In the genomic region with DNA sequence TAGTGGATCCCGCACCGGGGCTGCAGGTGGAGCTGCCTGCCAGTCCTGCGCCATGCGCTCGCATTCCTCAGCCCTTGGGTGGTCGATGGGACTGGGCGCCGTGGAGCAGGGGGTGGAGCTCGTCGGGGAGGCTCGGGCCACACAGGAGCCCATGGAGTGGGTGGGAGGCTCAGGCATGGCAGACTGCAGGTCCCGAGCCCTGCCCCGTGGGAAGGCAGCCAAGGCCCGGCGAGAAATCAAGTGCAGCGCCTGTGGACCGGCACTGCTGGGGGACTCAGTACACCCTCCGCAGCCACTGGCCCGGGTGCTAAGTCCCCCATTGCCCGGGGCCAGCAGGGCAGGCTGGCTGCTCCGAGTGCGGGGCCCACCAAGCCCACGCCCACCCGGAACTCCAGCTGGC, we compare ENCODE assay signal across 2 cellular contexts.
A peak's percentile ranks its signal among the peaks of the same experiment; 100 is the strongest.
DNase-seq lines count a peak whose midpoint lies in the region; FAIRE-seq and TF ChIP-seq lines count a peak whose summit lies in the region.
"Not testable (repeated sequence)": the region's sequence is repeated elsewhere in the genome, so short reads cannot be mapped to it uniquely, and the experiment has no call there.

No MANE protein-coding gene starts in this region.

- not testable (repeated sequence) for TF ChIP-seq RAD21 in H1 (IDR thresholded peaks at IDR 0.05 in 1 of 2, conservative IDR thresholded peaks at IDR 0.05 in 1 of 2; ENCODE audit: low read depth in 2 of 2, low read length in 2 of 2)

- H3K18ac ChIP-seq in H1 (ENCODE audit: extremely low read depth, low read length) = not testable (repeated sequence)

- not testable (repeated sequence) for TF ChIP-seq CTCF in H1 (IDR thresholded peaks at IDR 0.05; ENCODE audit: control extremely low read depth in 1 of 3, insufficient read depth in 1 of 3, low read depth in 1 of 3, low read length in 3 of 3)

- not testable (repeated sequence) for H4K20me1 ChIP-seq in H1 (replicated peaks in 1 of 2; ENCODE audit: control insufficient read depth in 1 of 2, insufficient read depth in 2 of 2, low read length in 2 of 2)

- FAIRE-seq in H1 (lab: Jason Lieb, UNC) = not testable (repeated sequence)

- not testable (repeated sequence) for H4K91ac ChIP-seq in H1 (replicated peaks; ENCODE audit: insufficient read length, low read length)

- H2BK20ac ChIP-seq in H1 (ENCODE audit: low read length) = not testable (repeated sequence)

- not testable (repeated sequence) for DNase-seq in H1 (ENCODE audit: low read depth in 1 of 2, low spot score in 2 of 2)
- DNase-seq in cardiac septum (ENCODE audit: low spot score) = peak; percentile 67

- not testable (repeated sequence) for H2AFZ ChIP-seq in H1 (ENCODE audit: low read length)

- not testable (repeated sequence) for H3K4me3 ChIP-seq in H1 (ENCODE audit: extremely low read depth in 1 of 4, insufficient read depth in 2 of 4, low read depth in 3 of 4, low read length in 4 of 4)

- POLR2A ChIA-PET in H1 (lab: Charles Lee; ENCODE audit: partially characterized antibody) = not testable (repeated sequence)

- not testable (repeated sequence) for H3K79me2 ChIP-seq in H1 (ENCODE audit: control insufficient read depth in 1 of 2, insufficient read depth in 2 of 2, low read length in 2 of 2)

- H3K23me2 ChIP-seq in H1 (ENCODE audit: low read depth, low read length) = not testable (repeated sequence)

- H2BK12ac ChIP-seq in H1 (ENCODE audit: low read depth, low read length) = not testable (repeated sequence)

- not testable (repeated sequence) for H3K4ac ChIP-seq in H1 (replicated peaks; ENCODE audit: insufficient read length, low read depth, low read length)

- H4K8ac ChIP-seq in H1 (ENCODE audit: extremely low read depth, insufficient read depth, low read length) = peak overlapping the region; percentile 51; the same call in 1 of the 2 replicates

- not testable (repeated sequence) for H3K23ac ChIP-seq in H1 (ENCODE audit: insufficient read length)

- H3K27ac ChIP-seq in H1 (ENCODE audit: low read depth, low read length) = not testable (repeated sequence)

- TF ChIP-seq POLR2A in H1 (IDR thresholded peaks at IDR 0.05; ENCODE audit: control extremely low read depth in 1 of 2, low read depth in 2 of 2, low read length in 2 of 2) = not testable (repeated sequence)

- H3K79me1 ChIP-seq in H1 (ENCODE audit: low read depth, low read length) = not testable (repeated sequence)

- WGBS in H1 (ENCODE audit: extremely low coverage in 1 of 2, insufficient coverage in 1 of 2, insufficient read length in 1 of 2, insufficient replicate concordance in 2 of 2, low coverage in 1 of 2, low lambda C conversion rate in 2 of 2, missing lambda C conversion rate in 1 of 2), 2 experiments = 94% methylated on average over 14 of the region's 24 CpGs; no CpG with 5 or more reads in 1 of the 2 experiments

- H2BK5ac ChIP-seq in H1 (ENCODE audit: low read depth, low read length) = not testable (repeated sequence)

- H3K4me1 ChIP-seq in H1 (replicated peaks in 1 of 4; ENCODE audit: control insufficient read depth in 3 of 4, insufficient read depth in 4 of 4, low read length in 3 of 4) = not testable (repeated sequence)

- not testable (repeated sequence) for H2BK15ac ChIP-seq in H1 (ENCODE audit: low read length)

- H3K9me3 ChIP-seq in H1 (ENCODE audit: insufficient read depth in 2 of 2, low read depth in 1 of 2, low read length in 1 of 2) = not testable (repeated sequence)

- not testable (repeated sequence) for TF ChIP-seq EP300 in H1 (IDR thresholded peaks at IDR 0.05; ENCODE audit: borderline replicate concordance in 1 of 2, low read depth in 2 of 2, low read length in 2 of 2)

- not testable (repeated sequence) for H4K5ac ChIP-seq in H1 (ENCODE audit: insufficient read length, low read depth, low read length)

- not testable (repeated sequence) for H2BK120ac ChIP-seq in H1 (replicated peaks; ENCODE audit: low read depth, low read length)

- not testable (repeated sequence) for H3K4me2 ChIP-seq in H1 (ENCODE audit: insufficient read depth in 1 of 2, low read depth in 2 of 2, low read length in 2 of 2)

- intact Hi-C loops in cardiac septum (cut with DNase I) = not testable (repeated sequence)

- H3K56ac ChIP-seq in H1 (replicated peaks; ENCODE audit: insufficient read length, low read depth, low read length) = not testable (repeated sequence)

- H3K9ac ChIP-seq in H1 (replicated peaks in 1 of 4; ENCODE audit: extremely low read depth in 1 of 4, low read depth in 3 of 4, low read length in 3 of 4) = not testable (repeated sequence)

- not testable (repeated sequence) for H2AK5ac ChIP-seq in H1 (ENCODE audit: low read depth, low read length)

- not testable (repeated sequence) for H3K36me3 ChIP-seq in H1 (ENCODE audit: control insufficient read depth in 2 of 4, insufficient read depth in 4 of 4, low read length in 3 of 4)

- not testable (repeated sequence) for H3K14ac ChIP-seq in H1 (ENCODE audit: insufficient read length)

- CTCF ChIA-PET in H1 (lab: Charles Lee; ENCODE audit: partially characterized antibody) = interaction anchor here (1.0 to 2.1 kb wide), 2 partner anchors 30 to 107 kb away, joined by 4 to 5 read pairs; no protein-coding TSS in a partner anchor

- H3K27me3 ChIP-seq in H1 (replicated peaks in 1 of 4; ENCODE audit: control insufficient read depth in 3 of 4, extremely low read depth in 1 of 4, insufficient read depth in 3 of 4, low read length in 3 of 4) = not testable (repeated sequence)
